15 cellular contexts compared by ENCODE assay signal in genomic region chr1:153346067-153346723, GRCh38. TPM values are rescaled to one million over a fixed set of nuclear protein-coding genes. Genes with fewer than 3 reads are reported as not detected.
DNase-seq lines count a peak whose midpoint lies in the region; ATAC-seq and TF ChIP-seq lines count a peak whose summit lies in the region.
"Had no signal": no experiment of that assay in that cellular context is flagged by ENCODE, and none has a peak within 500 bp of the region (broad histone marks: within the 10 kb centered on the region; RNA-seq: fewer than 3 reads in every experiment).

No MANE protein-coding gene starts in this region.

- POLR2A ChIA-PET in CD8-positive, alpha-beta memory T cell (lab: Charles Lee) = no interaction called here

- H3K4me3 ChIP-seq in CD8-positive, alpha-beta memory T cell (ENCODE audit: low read length) = no peak overlapping the region
- no peak overlapping the region for H3K4me3 ChIP-seq in lung
- H3K4me3 ChIP-seq: breast epithelium, sigmoid colon had no signal

- ATAC-seq in lung (ENCODE audit: insufficient read depth, low FRiP score) = peak; percentile 28
- ATAC-seq: SK-N-SH treated with all-trans-retinoic acid at 6 μM for 48 hours had no signal

- H3K4me3 Mint-ChIP-seq in CD8-positive, alpha-beta memory T cell = peak overlapping the region in 5 of 7 donors; percentile 23 to 61 (median 45)
- H3K4me3 Mint-ChIP-seq: nephron had no signal

- H3K27me3 Mint-ChIP-seq in CD8-positive, alpha-beta memory T cell = peaks cover 30 to 70% of the 10 kb centered on the region in 2 donors

- no peaks in the 10 kb centered on the region for H3K27me3 ChIP-seq in CD8-positive, alpha-beta memory T cell (ENCODE audit: insufficient read depth, low read length, poor library complexity, severe bottlenecking)
- H3K27me3 ChIP-seq in lung (ENCODE audit: control insufficient read depth, insufficient read depth) = no peaks in the 10 kb centered on the region

- CTCF ChIA-PET in CD8-positive, alpha-beta memory T cell (lab: Charles Lee) = interaction anchor here (1.0 kb wide), 1 partner anchor 149 kb away, joined by 4 read pairs; no protein-coding TSS in a partner anchor

- TF ChIP-seq CTCF in GM13976 (IDR thresholded peaks at IDR 0.05; ENCODE audit: borderline replicate concordance, control extremely low read depth, extremely low read depth, insufficient read depth, missing control alignments) = no peak
- TF ChIP-seq CTCF in lung (IDR thresholded peaks at IDR 0.05; ENCODE audit: control extremely low read depth, extremely low read depth) = no peak

- no peaks in the 10 kb centered on the region for H3K9me3 ChIP-seq in CD8-positive, alpha-beta memory T cell (ENCODE audit: low read length)
- peaks cover 0 to 2% of the 10 kb centered on the region in 2 donors for H3K9me3 ChIP-seq in lung (ENCODE audit: control insufficient read depth in 2 of 2, insufficient read depth in 1 of 2, low read length in 1 of 2)
- H3K9me3 ChIP-seq: breast epithelium, sigmoid colon had no signal

- in situ Hi-C loops in GM13976 (cut with MboI; ENCODE audit: low sequenced_read_pairs, unreplicated experiment) = no loop called here

- H3K36me3 Mint-ChIP-seq in CD8-positive, alpha-beta memory T cell = no peaks in the 10 kb centered on the region

- peaks cover 34% of the 10 kb centered on the region for H3K4me1 ChIP-seq in CD8-positive, alpha-beta memory T cell (ENCODE audit: insufficient read depth, low read length)
- peaks cover 0 to 11% of the 10 kb centered on the region in 2 donors for H3K4me1 ChIP-seq in lung (ENCODE audit: control insufficient read depth in 2 of 2, insufficient read depth in 2 of 2, low read length in 2 of 2)
- H3K4me1 ChIP-seq: breast epithelium, sigmoid colon had no signal

- H3K4me1 Mint-ChIP-seq in CD8-positive, alpha-beta memory T cell = peaks cover 21 to 39% (median 24%) of the 10 kb centered on the region in 3 donors

- peak overlapping the region in 3 of 8 donors; percentile 2 to 69 (median 13) for H3K27ac Mint-ChIP-seq in CD8-positive, alpha-beta memory T cell
- H3K27ac Mint-ChIP-seq: nephron had no signal

- H3K27ac ChIP-seq in CD8-positive, alpha-beta memory T cell (ENCODE audit: low read depth, low read length) = no peak overlapping the region
- no peak overlapping the region for H3K27ac ChIP-seq in lung (ENCODE audit: low read depth in 1 of 2, low read length in 1 of 2)
- H3K27ac ChIP-seq: breast epithelium, sigmoid colon had no signal

- DNase-seq in CD8-positive, alpha-beta memory T cell = no peak
- peak; percentile 31 for DNase-seq in GM13976 (ENCODE audit: low spot score)
- DNase-seq in NCI-H2196 (lab: John Stamatoyannopoulos, UW; ENCODE audit: unreplicated experiment) = peak; percentile 81
- DNase-seq in lung (ENCODE audit: low spot score) = no peak
- DNase-seq in HUDEP-2 (lab: John Stamatoyannopoulos, UW; ENCODE audit: unreplicated experiment in 76 of 76) = no peak
- DNase-seq in hippocampal formation (lab: John Stamatoyannopoulos, UW) = no peak
- no peak for DNase-seq in HK-2 (ENCODE audit: unreplicated experiment)
- DNase-seq: glutamatergic neuron, OCI-M1, sigmoid colon, substantia nigra had no signal

- no peaks in the 10 kb centered on the region for H3K9me3 Mint-ChIP-seq in CD8-positive, alpha-beta memory T cell
- H3K9me3 Mint-ChIP-seq: nephron had no signal

- H3K36me3 ChIP-seq in CD8-positive, alpha-beta memory T cell (ENCODE audit: insufficient read depth, low read length) = no peaks in the 10 kb centered on the region
- no peaks in the 10 kb centered on the region for H3K36me3 ChIP-seq in lung (ENCODE audit: control insufficient read depth in 2 of 2, insufficient read depth in 2 of 2, low read length in 2 of 2)
- H3K36me3 ChIP-seq: breast epithelium, sigmoid colon had no signal

- WGBS in lung, 2 donors = 20 to 37% methylated on average over 6 of the region's 6 CpGs

RNA-seq across cellular contexts. Expression of gene PGLYRP4, which starts 2.4 kb away (rescaled TPM):
- total RNA-seq in CD8-positive, alpha-beta memory T cell = not detected
- not detected for polyA plus RNA-seq in CD8-positive, alpha-beta memory T cell
- total RNA-seq in lung = 1 to 10 TPM; 1.0 to 3.1 TPM
- polyA plus RNA-seq in lung = 1 to 10 TPM in 1 of 2 donors, under 1 TPM in 1; 0.18 to 1.0 TPM
- total RNA-seq: breast epithelium, H1, sigmoid colon had no signal
- polyA plus RNA-seq: H1 had no signal

RNA-seq across cellular contexts. Expression of gene S100A9, which starts 11.5 kb away (rescaled TPM):
- 1 to 10 TPM; 1.6 to 2.3 TPM for total RNA-seq in CD8-positive, alpha-beta memory T cell
- polyA plus RNA-seq in CD8-positive, alpha-beta memory T cell = 4.7 TPM
- total RNA-seq in lung = 100 to 1,000 TPM; 394 to 769 TPM
- over 10,000 TPM in 1 of 2 donors, 100 to 1,000 TPM in 1; 550 to 16,342 TPM for polyA plus RNA-seq in lung
- total RNA-seq: H1 had no signal
- polyA plus RNA-seq: H1 had no signal

RNA-seq across cellular contexts. Expression of gene S100A12, which starts 29.2 kb away (rescaled TPM):
- not detected for total RNA-seq in CD8-positive, alpha-beta memory T cell
- not detected for polyA plus RNA-seq in CD8-positive, alpha-beta memory T cell
- 10 to 100 TPM; 14.9 to 31.7 TPM for total RNA-seq in lung
- polyA plus RNA-seq in lung = 1,000 to 10,000 TPM in 1 of 2 donors, 10 to 100 TPM in 1; 43.9 to 1,191 TPM
- total RNA-seq: H1, sigmoid colon had no signal
- polyA plus RNA-seq: H1 had no signal

RNA-seq across cellular contexts. Expression of gene PGLYRP3, which starts 33.4 kb away (rescaled TPM):
- not detected for total RNA-seq in CD8-positive, alpha-beta memory T cell
- not detected for polyA plus RNA-seq in CD8-positive, alpha-beta memory T cell
- not detected for total RNA-seq in lung
- not detected for polyA plus RNA-seq in lung
- total RNA-seq: breast epithelium, H1, sigmoid colon had no signal
- polyA plus RNA-seq: H1 had no signal

RNA-seq across cellular contexts. Expression of gene S100A8, which starts 44.7 kb away (rescaled TPM):
- not detected for total RNA-seq in CD8-positive, alpha-beta memory T cell
- polyA plus RNA-seq in CD8-positive, alpha-beta memory T cell = not detected
- 100 to 1,000 TPM in 1 of 2 donors, 10 to 100 TPM in 1; 69.8 to 556 TPM for total RNA-seq in lung
- polyA plus RNA-seq in lung = 1,000 to 10,000 TPM in 1 of 2 donors, 100 to 1,000 TPM in 1; 623 to 6,695 TPM
- total RNA-seq: H1 had no signal
- polyA plus RNA-seq: H1 had no signal

Comparison
In these comparisons a context has a peak if more than half of its experiments do, and no peak if none do; other contexts are left out.
1. DNase-seq: peak in GM13976 (single experiment) and NCI-H2196 (single experiment); none in CD8-positive, alpha-beta memory T cell (0 of 5), lung (single experiment), HUDEP-2 (0 of 76), hippocampal formation (0 of 2) and HK-2 (single experiment).
2. RNA of gene S100A9, which starts 11.5 kb away (total RNA-seq): 394 to 769 TPM in lung; 1.6 to 2.3 TPM in CD8-positive, alpha-beta memory T cell; every median in the first group is over 100 times any median in the second.
3. RNA of gene S100A12, which starts 29.2 kb away (total RNA-seq): 14.9 to 31.7 TPM in lung; not detected in CD8-positive, alpha-beta memory T cell; every median in the first group is over 10 times any median in the second.